ENCODE assay signal across 8 cellular contexts in genomic region chr17:42608692-42609181, GRCh38. TPM values are rescaled to one million over a fixed set of nuclear protein-coding genes. Genes with fewer than 3 reads are reported as not detected.
DNase-seq lines count a peak whose midpoint lies in the region; ATAC-seq and TF ChIP-seq lines count a peak whose summit lies in the region.

No MANE protein-coding gene starts in this region.

- H3K9me3 ChIP-seq in PC-3 (ENCODE audit: low read length) (no peaks in the 10 kb centered on the region), upper lobe of right lung (no peaks in the 10 kb centered on the region)

- peaks cover 31% of the 10 kb centered on the region for H3K4me1 Mint-ChIP-seq in mesothelial cell of epicardium

- H3K4me2 ChIP-seq in PC-3 (ENCODE audit: low read length), result peak overlapping the region; percentile 90

- CTCF ChIA-PET in PC-3 (lab: Charles Lee), result interaction anchor here (0.9 to 1.7 kb wide), 6 partner anchors 9 to 72 kb away, joined by 3 to 15 read pairs (median 4); partner anchors contain the start of genes NAGLU and PSMC3IP

- H3K9ac ChIP-seq in PC-3 (ENCODE audit: low read length), result peak overlapping the region; percentile 92

- DNase-seq in PC-3 (no peak), coronary artery (ENCODE audit: low spot score) (no peak), mesothelial cell of epicardium (ENCODE audit: low spot score in 2 of 2, unreplicated experiment in 2 of 2) (no peak), upper lobe of right lung (no peak), DMS153 treated with DMSO at 0.1 percent for 48 hours (lab: John Stamatoyannopoulos, UW; ENCODE audit: unreplicated experiment) (no peak), COLO829 (ENCODE audit: low spot score) (no peak)

- no peaks in the 10 kb centered on the region for H3K36me3 ChIP-seq in PC-3 (ENCODE audit: low read depth, low read length)
- peaks cover 22% of the 10 kb centered on the region for H3K36me3 ChIP-seq in upper lobe of right lung

- peak overlapping the region; percentile 97 for H3K27ac Mint-ChIP-seq in mesothelial cell of epicardium

- TF ChIP-seq CTCF in PC-3 (conservative IDR thresholded peaks at IDR 0.05; ENCODE audit: low read depth, low read length) (no peak), coronary artery (IDR thresholded peaks at IDR 0.05) (no peak), mesothelial cell of epicardium (IDR thresholded peaks at IDR 0.05; ENCODE audit: unreplicated experiment) (no peak), upper lobe of right lung (IDR thresholded peaks at IDR 0.05) (no peak)

- H4K20me1 ChIP-seq in PC-3 (ENCODE audit: low read length), result no peaks in the 10 kb centered on the region

- intact Hi-C loops in PC-3 (cut with micrococcal nuclease), result loop anchor here (5.0 kb wide), 1 partner anchor 69 kb away; the partner anchor contains the start of gene PLEKHH3
- intact Hi-C loops in upper lobe of right lung (cut with DNase I), result no loop called here

- H3K4me3 Mint-ChIP-seq in mesothelial cell of epicardium, result peak overlapping the region; percentile 94

- POLR2A ChIA-PET in PC-3 (lab: Charles Lee; ENCODE audit: unreplicated experiment), result interaction anchor here (0.6 kb wide), 2 partner anchors 15 to 527 kb away, joined by 3 to 4 read pairs; no protein-coding TSS in a partner anchor

- H3K27me3 ChIP-seq in PC-3 (ENCODE audit: low read length) (no peaks in the 10 kb centered on the region), upper lobe of right lung (no peaks in the 10 kb centered on the region)

- no peaks in the 10 kb centered on the region for H3F3A ChIP-seq in PC-3 (ENCODE audit: low read length, unreplicated experiment)

- H3K9me3 Mint-ChIP-seq in mesothelial cell of epicardium, result no peaks in the 10 kb centered on the region

- BruUV-seq in PC-3 (replicated peaks; lab: Mats Ljungman, UMichigan), result TSS peak; percentile 55

- ATAC-seq in GM18868 (IDR thresholded peaks at IDR 0.05; ENCODE audit: unreplicated experiment) (peak; percentile 35), HG02642 (IDR thresholded peaks at IDR 0.05; ENCODE audit: poor library complexity, unreplicated experiment) (peak; percentile 35), PC-3 (peak; percentile 68), upper lobe of right lung (peak; percentile 65)

- no peaks in the 10 kb centered on the region for H3K9me2 ChIP-seq in PC-3 (replicated peaks; ENCODE audit: low read length)

- peak overlapping the region; percentile 35; the same call in 1 of the 2 replicates for H3K27ac ChIP-seq in PC-3 (ENCODE audit: low read length)
- H3K27ac ChIP-seq in coronary artery, result peak overlapping the region; percentile 81 to 98
- peak overlapping the region; percentile 96 for H3K27ac ChIP-seq in upper lobe of right lung

- H3K27me3 Mint-ChIP-seq in mesothelial cell of epicardium (ENCODE audit: low read depth), result no peaks in the 10 kb centered on the region

- H3K79me2 ChIP-seq in PC-3 (ENCODE audit: low read length), result peaks cover 62% of the 10 kb centered on the region

- H3K4me1 ChIP-seq in PC-3 (ENCODE audit: insufficient read depth, low read length) (peaks cover 4% of the 10 kb centered on the region; the same call in 1 of the 2 replicates), upper lobe of right lung (peaks cover 33% of the 10 kb centered on the region)

- H3K4me3 ChIP-seq in PC-3 (ENCODE audit: low read length), result peak overlapping the region; percentile 98
- H3K4me3 ChIP-seq in coronary artery, result peak overlapping the region; percentile 98
- peak overlapping the region; percentile 94 for H3K4me3 ChIP-seq in upper lobe of right lung

- peak overlapping the region; percentile 77 for H2AFZ ChIP-seq in PC-3 (ENCODE audit: low read length)

- H3K36me3 Mint-ChIP-seq in mesothelial cell of epicardium, result peaks cover 10% of the 10 kb centered on the region

RNA-seq across cellular contexts. Expression of gene RETREG3, which starts 0.4 kb away (rescaled TPM):
- total RNA-seq in PC-3 (2014; rRNA removed) (19.3 and 21.9 TPM in 2 replicates), mesothelial cell of epicardium (77.7 to 79.1 TPM (median 77.8 TPM) in 3 replicates), upper lobe of right lung (68.6 TPM)

RNA-seq across cellular contexts. Expression of gene TUBG1, which starts 0.7 kb away (rescaled TPM):
- 97.2 and 114 TPM in 2 replicates for total RNA-seq in PC-3 (2014; rRNA removed)
- 35.0 to 42.9 TPM (median 38.4 TPM) in 3 replicates for total RNA-seq in mesothelial cell of epicardium
- total RNA-seq in upper lobe of right lung, result 29.2 TPM

RNA-seq across cellular contexts. Expression of gene PSMC3IP, which starts 31.2 kb away (rescaled TPM):
- total RNA-seq in PC-3 (2014; rRNA removed) (20.3 and 24.1 TPM in 2 replicates), mesothelial cell of epicardium (8.3 to 9.8 TPM (median 9.7 TPM) in 3 replicates), upper lobe of right lung (4.2 TPM)

RNA-seq across cellular contexts. Expression of gene MLX, which starts 41.8 kb away (rescaled TPM):
- total RNA-seq in PC-3 (2014; rRNA removed) (25.8 and 26.2 TPM in 2 replicates), mesothelial cell of epicardium (26.1 to 27.8 TPM (median 27.0 TPM) in 3 replicates), upper lobe of right lung (61.3 TPM)

RNA-seq across cellular contexts. Expression of gene COASY, which starts 46.8 kb away (rescaled TPM):
- total RNA-seq in PC-3 (2014; rRNA removed) (33.3 and 54.3 TPM in 2 replicates), mesothelial cell of epicardium (60.7 to 62.0 TPM (median 61.4 TPM) in 3 replicates), upper lobe of right lung (63.3 TPM)

Comparison
In these comparisons a context has a peak if more than half of its experiments do, and no peak if none do; other contexts are left out.
1. H3K27ac ChIP-seq: peak in every context shown above with its lines; median percentile 96 in upper lobe of right lung; 90 in coronary artery; 35 in PC-3.